Comparison of ENCODE assay signal across 9 cellular contexts in genomic region chr11:130166457-130166784, GRCh38.
DNase-seq lines count a peak whose midpoint lies in the region; ATAC-seq and TF ChIP-seq lines count a peak whose summit lies in the region.
"Had no signal": no experiment of that assay in that cellular context is flagged by ENCODE, and none has a peak within 500 bp of the region (broad histone marks: within the 10 kb centered on the region; RNA-seq: fewer than 3 reads in every experiment).

No MANE protein-coding gene starts in this region.

- DNase-seq in AG09319 (ENCODE audit: extremely low read depth, low read depth) (peak; percentile 58), SHP77 treated with DMSO at 0.1 percent for 48 hours (lab: John Stamatoyannopoulos, UW) (peak; percentile 24), iris pigment epithelial cell (ENCODE audit: low read depth) (peak; percentile 97), T-helper 9 cell (no peak), anterior cingulate cortex (lab: John Stamatoyannopoulos, UW) (no peak)
- no peak for DNase-seq in T-helper 2 cell treated with Interferon-gamma antibody and Interleukin-4, amounts not matched to agents 5 μg/mL and 100 μg/mL, for 36 hours (ENCODE audit: low spot score)

- no peak overlapping the region for H3K27ac ChIP-seq in HEK293 (ENCODE audit: extremely low read depth, low read depth, low read length)

- H3K4me1 Mint-ChIP-seq in T-helper 2 cell treated with Interferon-gamma antibody and Interleukin-4, amounts not matched to agents 5 μg/mL and 100 μg/mL, for 36 hours (ENCODE audit: low read depth): no peaks in the 10 kb centered on the region

- no peak for ATAC-seq in HG03045 (IDR thresholded peaks at IDR 0.05; ENCODE audit: unreplicated experiment)

- H3K4me3 Mint-ChIP-seq in T-helper 2 cell treated with Interferon-gamma antibody and Interleukin-4, amounts not matched to agents 5 μg/mL and 100 μg/mL, for 36 hours: no peak overlapping the region
- H3K4me3 Mint-ChIP-seq: dendritic cell treated with granulocyte-macrophage colony-stimulating factor and Interleukin-4, amounts not matched to agents 40 ng/mL and 50 ng/mL, for 4 days had no signal

- CTCF ChIA-PET in HEK293 (lab: Yijun Ruan, JAX): interaction anchor here (1.1 to 1.5 kb wide), 3 partner anchors 15 to 46 kb away, joined by 3 to 4 read pairs (median 3); no protein-coding TSS in a partner anchor

- POLR2A ChIA-PET in HEK293 (lab: Yijun Ruan, JAX): no interaction called here

- no peaks in the 10 kb centered on the region for H3K9me3 Mint-ChIP-seq in T-helper 2 cell treated with Interferon-gamma antibody and Interleukin-4, amounts not matched to agents 5 μg/mL and 100 μg/mL, for 36 hours
- H3K9me3 Mint-ChIP-seq: dendritic cell treated with granulocyte-macrophage colony-stimulating factor and Interleukin-4, amounts not matched to agents 40 ng/mL and 50 ng/mL, for 4 days had no signal

- H3K4me3 ChIP-seq in HEK293 (ENCODE audit: low read depth, low read length): no peak overlapping the region

- no peak for TF ChIP-seq CTCF in AG09319 (IDR thresholded peaks at IDR 0.05; ENCODE audit: low read depth, low read length)
- TF ChIP-seq CTCF in HEK293 (tag by site-specific recombination; IDR thresholded peaks at IDR 0.05): no peak

- no peaks in the 10 kb centered on the region for H3K36me3 Mint-ChIP-seq in T-helper 2 cell treated with Interferon-gamma antibody and Interleukin-4, amounts not matched to agents 5 μg/mL and 100 μg/mL, for 36 hours (ENCODE audit: low read depth)

- peaks cover 36% of the 10 kb centered on the region for H3K27me3 Mint-ChIP-seq in T-helper 2 cell treated with Interferon-gamma antibody and Interleukin-4, amounts not matched to agents 5 μg/mL and 100 μg/mL, for 36 hours (ENCODE audit: low read depth)

- H3K9me3 ChIP-seq in HEK293 (ENCODE audit: control insufficient read depth, insufficient read depth, low read depth, low read length): no peaks in the 10 kb centered on the region

- H3K36me3 ChIP-seq in HEK293 (ENCODE audit: control insufficient read depth in 2 of 2, insufficient read depth in 1 of 2, low read length in 2 of 2): no peaks in the 10 kb centered on the region

- no peaks in the 10 kb centered on the region for H3K4me1 ChIP-seq in HEK293 (ENCODE audit: control insufficient read depth, insufficient read depth, low read length)

- no peak overlapping the region for H3K27ac Mint-ChIP-seq in T-helper 2 cell treated with Interferon-gamma antibody and Interleukin-4, amounts not matched to agents 5 μg/mL and 100 μg/mL, for 36 hours
- H3K27ac Mint-ChIP-seq: dendritic cell treated with granulocyte-macrophage colony-stimulating factor and Interleukin-4, amounts not matched to agents 40 ng/mL and 50 ng/mL, for 4 days had no signal

TF ChIP-seq in HEK293, 187 proteins besides CTCF, POLR2A, EP300 and RAD21:
- TF ChIP-seq, protein P1, sequence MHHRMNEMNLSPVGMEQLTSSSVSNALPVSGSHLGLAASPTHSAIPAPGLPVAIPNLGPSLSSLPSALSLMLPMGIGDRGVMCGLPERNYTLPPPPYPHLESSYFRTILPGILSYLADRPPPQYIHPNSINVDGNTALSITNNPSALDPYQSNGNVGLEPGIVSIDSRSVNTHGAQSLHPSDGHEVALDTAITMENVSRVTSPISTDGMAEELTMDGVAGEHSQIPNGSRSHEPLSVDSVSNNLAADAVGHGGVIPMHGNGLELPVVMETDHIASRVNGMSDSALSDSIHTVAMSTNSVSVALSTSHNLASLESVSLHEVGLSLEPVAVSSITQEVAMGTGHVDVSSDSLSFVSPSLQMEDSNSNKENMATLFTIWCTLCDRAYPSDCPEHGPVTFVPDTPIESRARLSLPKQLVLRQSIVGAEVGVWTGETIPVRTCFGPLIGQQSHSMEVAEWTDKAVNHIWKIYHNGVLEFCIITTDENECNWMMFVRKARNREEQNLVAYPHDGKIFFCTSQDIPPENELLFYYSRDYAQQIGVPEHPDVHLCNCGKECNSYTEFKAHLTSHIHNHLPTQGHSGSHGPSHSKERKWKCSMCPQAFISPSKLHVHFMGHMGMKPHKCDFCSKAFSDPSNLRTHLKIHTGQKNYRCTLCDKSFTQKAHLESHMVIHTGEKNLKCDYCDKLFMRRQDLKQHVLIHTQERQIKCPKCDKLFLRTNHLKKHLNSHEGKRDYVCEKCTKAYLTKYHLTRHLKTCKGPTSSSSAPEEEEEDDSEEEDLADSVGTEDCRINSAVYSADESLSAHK (tag by site-specific recombination; IDR thresholded peaks at IDR 0.05): no peak
- TF ChIP-seq, protein P2, sequence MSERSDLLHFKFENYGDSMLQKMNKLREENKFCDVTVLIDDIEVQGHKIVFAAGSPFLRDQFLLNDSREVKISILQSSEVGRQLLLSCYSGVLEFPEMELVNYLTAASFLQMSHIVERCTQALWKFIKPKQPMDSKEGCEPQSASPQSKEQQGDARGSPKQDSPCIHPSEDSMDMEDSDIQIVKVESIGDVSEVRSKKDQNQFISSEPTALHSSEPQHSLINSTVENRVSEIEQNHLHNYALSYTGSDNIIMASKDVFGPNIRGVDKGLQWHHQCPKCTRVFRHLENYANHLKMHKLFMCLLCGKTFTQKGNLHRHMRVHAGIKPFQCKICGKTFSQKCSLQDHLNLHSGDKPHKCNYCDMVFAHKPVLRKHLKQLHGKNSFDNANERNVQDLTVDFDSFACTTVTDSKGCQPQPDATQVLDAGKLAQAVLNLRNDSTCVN (tag by site-specific recombination; optimal IDR thresholded peaks at IDR 0.05): no peak
- TF ChIP-seq WT1 (tag by site-specific recombination; IDR thresholded peaks at IDR 0.05) (no peak), ZNF600 (tag by site-specific recombination; IDR thresholded peaks at IDR 0.05) (0 out of 2 replicates have a peak, but pooled peaks have one; percentile 26), ZSCAN23 (tag by site-specific recombination; IDR thresholded peaks at IDR 0.05) (no peak), HOXD13 (CRISPR knock-in tag; IDR thresholded peaks at IDR 0.05; ENCODE audit: borderline replicate concordance) (no peak), ZNF544 (tag by site-specific recombination; IDR thresholded peaks at IDR 0.05) (no peak), ZNF350 (tag by site-specific recombination; IDR thresholded peaks at IDR 0.05) (no peak), ZNF555 (tag by site-specific recombination; conservative IDR thresholded peaks at IDR 0.05) (no peak)

Comparison
In these comparisons a context has a peak if more than half of its experiments do, and no peak if none do; other contexts are left out.
1. DNase-seq: peak in AG09319 (single experiment), SHP77 treated with DMSO at 0.1 percent for 48 hours (single experiment) and iris pigment epithelial cell (single experiment); none in T-helper 9 cell (single experiment), T-helper 2 cell treated with Interferon-gamma antibody and Interleukin-4, amounts not matched to agents 5 μg/mL and 100 μg/mL, for 36 hours (single experiment) and anterior cingulate cortex (0 of 58).